In the genomic region with DNA sequence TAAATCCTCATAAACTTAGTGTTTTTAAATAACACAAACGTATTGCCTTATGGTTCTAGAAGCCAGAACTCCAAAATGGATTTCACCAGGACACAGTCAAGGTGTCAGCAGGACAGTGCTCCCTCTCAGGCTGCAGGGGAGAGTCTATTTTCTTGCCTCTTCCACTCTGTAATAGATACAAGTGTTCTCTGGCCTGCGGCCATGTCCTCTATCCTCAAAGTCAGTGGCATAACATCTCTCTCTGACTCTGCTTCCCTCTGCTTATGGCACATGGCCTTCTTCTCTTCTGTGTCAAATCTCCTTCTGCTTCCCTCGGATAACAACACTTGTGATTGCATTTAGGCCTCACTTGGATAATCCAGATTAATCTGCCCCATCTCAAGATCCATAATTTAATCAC, we compare ENCODE assay signal across 23 cellular contexts.
A peak's percentile ranks its signal among the peaks of the same experiment; 100 is the strongest.
DNase-seq lines count a peak whose midpoint lies in the region; ATAC-seq and TF ChIP-seq lines count a peak whose summit lies in the region.
"Had no signal": no experiment of that assay in that cellular context is flagged by ENCODE, and none has a peak within 500 bp of the region (broad histone marks: within the 10 kb centered on the region; RNA-seq: fewer than 3 reads in every experiment).

No MANE protein-coding gene starts in this region.

- H2BK5ac ChIP-seq in neuronal stem cell (ENCODE audit: low read length): no peak overlapping the region

- intact Hi-C loops in heart right ventricle (cut with DNase I): no loop called here

- TF ChIP-seq CTCF in heart right ventricle (IDR thresholded peaks at IDR 0.05): no peak

- H3K36me3 ChIP-seq in heart right ventricle (no peaks in the 10 kb centered on the region), neuronal stem cell (replicated peaks in 1 of 2; ENCODE audit: control insufficient read depth in 2 of 2, insufficient read depth in 2 of 2, low read length in 2 of 2) (no peaks in the 10 kb centered on the region)

- H3K4ac ChIP-seq in neuronal stem cell (ENCODE audit: low read length): no peak overlapping the region

- H3K9me3 ChIP-seq in heart right ventricle (no peaks in the 10 kb centered on the region), neuronal stem cell (replicated peaks in 1 of 2; ENCODE audit: control insufficient read depth in 2 of 2, insufficient read depth in 1 of 2, low read depth in 1 of 2, low read length in 2 of 2) (no peaks in the 10 kb centered on the region)

- DNase-seq in NCI-H446 treated with DMSO at 0.1 percent for 48 hours (lab: John Stamatoyannopoulos, UW) (peak; percentile 37), NCI-H82 (lab: John Stamatoyannopoulos, UW) (peak; percentile 84), heart right ventricle (peak; percentile 30), neuronal stem cell (ENCODE audit: low spot score) (no peak), NCI-H1105 (lab: John Stamatoyannopoulos, UW) (no peak), left lobe of liver (ENCODE audit: low spot score) (no peak)
- DNase-seq: CD8-positive, alpha-beta T cell; DMS153; H9; Karpas-422; NCI-H1092; NCI-H1436 treated with DMSO at 0.1 percent for 48 hours; NCI-H187 treated with DMSO at 0.1 percent for 48 hours; NCI-H2171 treated with DMSO at 0.1 percent for 48 hours; NCI-H345; NCI-H526; RPMI8226; SHP77 treated with DMSO at 0.1 percent for 48 hours had no signal

- no peak overlapping the region for H4K91ac ChIP-seq in neuronal stem cell (ENCODE audit: low read depth, low read length, poor library complexity)

- H2BK120ac ChIP-seq in neuronal stem cell (ENCODE audit: low read depth, low read length): no peak overlapping the region

- peak; percentile 53 to 86 (median 68) for ATAC-seq in heart right ventricle
- ATAC-seq in left lobe of liver: no peak
- no peak for ATAC-seq in GM21528 (IDR thresholded peaks at IDR 0.05; ENCODE audit: low FRiP score, unreplicated experiment)
- ATAC-seq: CD8-positive, alpha-beta T cell; GM23338; HepG2 had no signal

- H3K9ac ChIP-seq in neuronal stem cell (ENCODE audit: low read depth, low read length, poor library complexity): no peak overlapping the region

- H3K79me1 ChIP-seq in neuronal stem cell (ENCODE audit: low read depth, low read length): no peaks in the 10 kb centered on the region

- WGBS in heart right ventricle, 2 donors: 42 to 56% methylated on average over 3 of the region's 3 CpGs
- WGBS in neuronal stem cell (ENCODE audit: extremely low coverage in 2 of 2, insufficient read length in 2 of 2, insufficient replicate concordance in 1 of 2), 2 donors: no CpG with 5 or more reads among the region's 3 CpGs

- H3K4me1 ChIP-seq in heart right ventricle (no peaks in the 10 kb centered on the region), neuronal stem cell (ENCODE audit: control insufficient read depth in 2 of 2, insufficient read depth in 1 of 2, low read depth in 1 of 2, low read length in 2 of 2) (no peaks in the 10 kb centered on the region)

- H2BK12ac ChIP-seq in neuronal stem cell (ENCODE audit: low read length): no peak overlapping the region

- H3K18ac ChIP-seq in neuronal stem cell (ENCODE audit: low read length): no peak overlapping the region

- H4K8ac ChIP-seq in neuronal stem cell (ENCODE audit: low read depth, low read length): no peak overlapping the region

- H3K23ac ChIP-seq in neuronal stem cell (ENCODE audit: low read depth, low read length, poor library complexity): no peak overlapping the region

- no peak overlapping the region for H3K4me2 ChIP-seq in neuronal stem cell (ENCODE audit: insufficient read depth, low read length, poor library complexity, severe bottlenecking)
- H3K4me2 ChIP-seq: GM23338 had no signal

- peak overlapping the region; percentile 4 for H2AFZ ChIP-seq in neuronal stem cell (ENCODE audit: low read length)
- H2AFZ ChIP-seq: GM23338 had no signal

- no peak overlapping the region for H2AK5ac ChIP-seq in neuronal stem cell (ENCODE audit: low read depth, low read length)

- H3K27ac ChIP-seq in heart right ventricle (no peak overlapping the region), neuronal stem cell (replicated peaks; ENCODE audit: low read length) (no peak overlapping the region)
- H3K27ac ChIP-seq: C4-2B, SK-N-MC had no signal

- H3K4me3 ChIP-seq in heart right ventricle (no peak overlapping the region), neuronal stem cell (ENCODE audit: low read length in 2 of 2) (no peak overlapping the region)
- H3K4me3 ChIP-seq: GM23338, SK-N-MC had no signal

- H3K14ac ChIP-seq in neuronal stem cell (ENCODE audit: low read length): no peak overlapping the region

- no peak overlapping the region for H2BK15ac ChIP-seq in neuronal stem cell (ENCODE audit: low read length)

- H3K27me3 ChIP-seq in heart right ventricle (peaks cover 0 to 3% (median 0%) of the 10 kb centered on the region in 7 donors), neuronal stem cell (ENCODE audit: control insufficient read depth in 3 of 3, insufficient read depth in 3 of 3, low read depth in 1 of 3, low read length in 3 of 3) (no peaks in the 10 kb centered on the region)

Comparison
In these comparisons a context has a peak if more than half of its experiments do, and no peak if none do; other contexts are left out.
1. DNase-seq: peak in NCI-H446 treated with DMSO at 0.1 percent for 48 hours (single experiment), NCI-H82 (single experiment) and heart right ventricle (2 of 2); none in neuronal stem cell (single experiment), NCI-H1105 (single experiment) and left lobe of liver (single experiment).
2. ATAC-seq: peak in heart right ventricle (8 of 8); none in left lobe of liver (single experiment) and GM21528 (single experiment).